In the genomic region with DNA sequence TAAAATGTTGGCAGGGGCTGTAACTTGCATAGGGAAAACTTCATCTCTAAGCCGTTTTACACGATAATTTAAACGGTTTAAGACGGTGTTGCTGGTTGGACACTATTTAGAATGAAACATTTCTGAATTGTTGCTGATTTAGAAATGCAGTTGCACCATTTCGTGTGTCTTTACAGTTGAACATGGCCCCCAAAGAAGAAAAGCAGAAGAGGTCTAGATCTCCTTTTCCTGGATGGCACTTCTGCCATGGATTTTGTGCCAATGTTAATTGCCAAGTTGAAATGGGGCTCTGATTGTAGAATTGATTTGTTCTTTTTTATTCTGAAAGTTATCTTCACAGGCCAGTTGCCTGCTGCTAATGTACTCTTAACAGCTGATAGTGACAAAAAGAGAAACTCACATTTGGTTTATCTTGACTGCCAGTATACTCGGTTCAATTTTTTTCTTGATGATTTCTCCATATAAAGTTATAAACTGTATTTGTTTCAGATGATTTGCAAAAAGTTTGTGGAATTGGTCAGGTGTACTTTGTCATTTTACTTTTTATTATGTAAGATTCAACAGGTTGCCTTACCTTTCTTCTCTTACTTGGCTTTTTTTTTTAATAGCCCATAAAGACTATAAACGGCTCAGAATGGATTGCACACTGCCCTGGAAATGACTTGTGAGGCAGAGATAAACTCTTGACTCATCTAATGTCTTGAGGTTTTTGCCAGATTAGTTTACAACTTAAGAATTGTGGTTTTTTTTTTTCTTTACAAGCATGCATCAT, we compare ENCODE assay signal across 8 cellular contexts. TPM values are rescaled to one million over a fixed set of nuclear protein-coding genes. Genes with fewer than 3 reads are reported as not detected.
DNase-seq lines count a peak whose midpoint lies in the region; TF ChIP-seq lines count a peak whose summit lies in the region.

No MANE protein-coding gene starts in this region.

- H3K4me3 ChIP-seq in AG09309 (ENCODE audit: control insufficient read depth, low read depth, low read length) = peak overlapping the region; percentile 93
- H3K4me3 ChIP-seq in GM23248 = peak overlapping the region; percentile 87
- H3K4me3 ChIP-seq in SK-N-MC = peak overlapping the region; percentile 90

- in situ Hi-C loops in GM23248 (cut with MboI) = loop anchor here (10.0 kb wide), 1 partner anchor 134 kb away; no protein-coding TSS in a partner anchor

- H3K9me3 ChIP-seq in GM23248 (ENCODE audit: low read depth) = no peaks in the 10 kb centered on the region
- no peaks in the 10 kb centered on the region for H3K9me3 ChIP-seq in SK-N-MC (ENCODE audit: low read depth, low read length)

- H3K36me3 ChIP-seq in GM23248 (ENCODE audit: low read depth) (no peaks in the 10 kb centered on the region), SK-N-MC (ENCODE audit: insufficient read depth, low read length) (no peaks in the 10 kb centered on the region)

- H3K27ac ChIP-seq in GM23248 = peak overlapping the region; percentile 75
- H3K27ac ChIP-seq in SK-N-MC = no peak overlapping the region

- peaks cover 29% of the 10 kb centered on the region for H3F3A ChIP-seq in GM23248 (ENCODE audit: insufficient read depth)

- H3K4me3 Mint-ChIP-seq in endothelial cell (ENCODE audit: unreplicated experiment) = peak overlapping the region; percentile 94
- peak overlapping the region; percentile 89 for H3K4me3 Mint-ChIP-seq in nephron progenitor cell

- peaks cover 13% of the 10 kb centered on the region for H4K20me1 ChIP-seq in GM23248 (ENCODE audit: insufficient read depth)

- peaks cover 32% of the 10 kb centered on the region for H3K4me1 ChIP-seq in GM23248 (ENCODE audit: insufficient read depth)

- DNase-seq in AG09309 (ENCODE audit: low read depth) = peak; percentile 56
- DNase-seq in GM23248 = peak; percentile 89
- DNase-seq in SK-N-MC (ENCODE audit: low read depth, low spot score) = no peak
- DNase-seq in endothelial cell (ENCODE audit: low spot score) = no peak
- DNase-seq in nephron progenitor cell = no peak
- DNase-seq in NCI-H2029 treated with DMSO at 0.1 percent for 48 hours (lab: John Stamatoyannopoulos, UW) = no peak
- no peak for DNase-seq in NCI-H524 (lab: John Stamatoyannopoulos, UW)
- no peak for DNase-seq in NCI-H1694 (lab: John Stamatoyannopoulos, UW)

- H3K27me3 Mint-ChIP-seq in endothelial cell (ENCODE audit: unreplicated experiment) (peaks cover 3% of the 10 kb centered on the region), nephron progenitor cell (ENCODE audit: low read depth, poor library complexity) (peaks cover 14% of the 10 kb centered on the region)

- H3K4me1 Mint-ChIP-seq in endothelial cell (ENCODE audit: unreplicated experiment) (peaks cover 4% of the 10 kb centered on the region), nephron progenitor cell (peaks cover 26% of the 10 kb centered on the region)

- peaks cover 7% of the 10 kb centered on the region for H3K36me3 Mint-ChIP-seq in endothelial cell (ENCODE audit: low read depth, unreplicated experiment)
- peaks cover 13% of the 10 kb centered on the region for H3K36me3 Mint-ChIP-seq in nephron progenitor cell (ENCODE audit: low read depth)

- H3K4me2 ChIP-seq in GM23248 (ENCODE audit: unreplicated experiment) = peak overlapping the region; percentile 90

- H3K79me2 ChIP-seq in GM23248 (ENCODE audit: insufficient read depth) = peaks cover 60% of the 10 kb centered on the region

- H3K9me3 Mint-ChIP-seq in endothelial cell (ENCODE audit: unreplicated experiment) (no peaks in the 10 kb centered on the region), nephron progenitor cell (peaks cover 6% of the 10 kb centered on the region)

- no peaks in the 10 kb centered on the region for H3K9me2 ChIP-seq in GM23248 (ENCODE audit: insufficient read depth)

- no peak for TF ChIP-seq CTCF in AG09309 (IDR thresholded peaks at IDR 0.05; ENCODE audit: control insufficient read depth, insufficient read depth, low read depth, low read length, missing control alignments)
- TF ChIP-seq CTCF in endothelial cell (IDR thresholded peaks at IDR 0.05; ENCODE audit: unreplicated experiment) = no peak
- TF ChIP-seq CTCF in nephron progenitor cell (IDR thresholded peaks at IDR 0.05) = no peak

- no peaks in the 10 kb centered on the region for H3K27me3 ChIP-seq in GM23248 (replicated peaks; ENCODE audit: insufficient read depth)

- H2AFZ ChIP-seq in GM23248 = peak overlapping the region; percentile 89

- H3K27ac Mint-ChIP-seq in endothelial cell (ENCODE audit: unreplicated experiment) (no peak overlapping the region), nephron progenitor cell (no peak overlapping the region)

- WGBS in GM23248 (ENCODE audit: low coverage in 1 of 2, low lambda C conversion rate in 2 of 2, missing lambda C conversion rate in 2 of 2), 2 experiments = 2 to 3% methylated on average over 7 of the region's 7 CpGs

- H3K9ac ChIP-seq in GM23248 (peak overlapping the region; percentile 88), SK-N-MC (ENCODE audit: insufficient read length) (peak overlapping the region; percentile 65)

RNA-seq across cellular contexts. Expression of a gene that starts 1.4 kb away (rescaled TPM):
- total RNA-seq in GM23248 (2014; rRNA removed; shearing (Covaris generic)) = 35.6 and 38.2 TPM in 2 replicates
- 55.8 and 58.3 TPM in 2 replicates for polyA plus RNA-seq in GM23248 (2016; fragmentation: Nextera tagmentation; extraction: Ambion mirVana)
- 25.9 TPM for total RNA-seq in endothelial cell (ENCODE audit: unreplicated experiment)

RNA-seq across cellular contexts. Expression of a gene that starts 29.1 kb away (rescaled TPM):
- not detected in 2 replicates for total RNA-seq in GM23248 (2014; rRNA removed; shearing (Covaris generic))
- 0.58 and 1.1 TPM in 2 replicates for polyA plus RNA-seq in GM23248 (2016; fragmentation: Nextera tagmentation; extraction: Ambion mirVana)
- 1.6 TPM for total RNA-seq in endothelial cell (ENCODE audit: unreplicated experiment)

Comparison
In these comparisons a context has a peak if more than half of its experiments do, and no peak if none do; other contexts are left out.
1. DNase-seq: peak in AG09309 (single experiment) and GM23248 (single experiment); none in SK-N-MC (single experiment), endothelial cell (single experiment), nephron progenitor cell (single experiment), NCI-H2029 treated with DMSO at 0.1 percent for 48 hours (single experiment), NCI-H524 (0 of 2) and NCI-H1694 (single experiment).
2. Peak in every context shown above with its lines, with median percentiles within 50 percentile points of each other: H3K4me3 ChIP-seq.